1 cellular context compared by ENCODE assay signal in the genomic region with DNA sequence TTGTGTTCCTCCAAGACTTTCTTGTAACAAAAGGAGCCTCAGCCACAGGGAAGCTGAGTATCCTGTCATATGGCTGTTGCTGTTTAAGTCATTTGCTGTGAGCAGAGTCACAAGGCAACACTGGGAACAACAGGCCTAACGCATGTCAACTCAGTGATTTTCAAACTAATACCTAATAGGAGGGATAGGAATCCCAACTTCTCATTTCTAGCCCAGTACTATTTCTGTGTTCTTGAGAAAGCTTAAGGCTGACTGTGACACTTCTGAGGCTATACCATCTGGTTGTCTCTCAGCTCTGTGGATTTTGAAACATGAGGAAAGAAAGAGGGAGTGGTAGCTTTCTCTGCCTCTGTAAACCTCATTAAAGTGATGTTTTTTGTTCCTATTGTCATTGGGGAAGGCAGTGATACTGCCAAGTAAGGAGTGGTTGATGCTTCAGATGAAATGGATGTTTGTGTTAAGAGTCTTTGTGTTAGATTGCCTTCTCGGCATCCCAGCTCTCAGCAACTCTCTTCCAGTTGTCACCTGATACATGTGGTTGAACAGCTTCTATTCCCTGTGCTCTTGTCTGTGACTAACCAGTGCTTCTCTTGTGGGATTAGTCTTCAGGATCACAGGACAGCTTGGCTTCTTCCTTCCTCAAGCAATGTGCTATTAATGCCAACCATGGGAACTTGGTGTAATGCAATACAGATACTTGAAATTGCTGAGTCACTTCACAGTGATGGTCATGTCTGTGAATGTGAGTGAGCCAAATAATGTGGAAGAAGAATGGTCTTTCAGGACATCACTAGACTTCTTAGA.
A peak's percentile ranks its signal among the peaks of the same experiment; 100 is the strongest.
TF ChIP-seq lines count a peak whose summit lies in the region.

No MANE protein-coding gene starts in this region.

TF ChIP-seq in IMR-90, 13 proteins besides CTCF, POLR2A, EP300 and RAD21 (continued from another document):
- TF ChIP-seq, protein P1, sequence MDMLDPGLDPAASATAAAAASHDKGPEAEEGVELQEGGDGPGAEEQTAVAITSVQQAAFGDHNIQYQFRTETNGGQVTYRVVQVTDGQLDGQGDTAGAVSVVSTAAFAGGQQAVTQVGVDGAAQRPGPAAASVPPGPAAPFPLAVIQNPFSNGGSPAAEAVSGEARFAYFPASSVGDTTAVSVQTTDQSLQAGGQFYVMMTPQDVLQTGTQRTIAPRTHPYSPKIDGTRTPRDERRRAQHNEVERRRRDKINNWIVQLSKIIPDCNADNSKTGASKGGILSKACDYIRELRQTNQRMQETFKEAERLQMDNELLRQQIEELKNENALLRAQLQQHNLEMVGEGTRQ (IDR thresholded peaks at IDR 0.05; ENCODE audit: low read depth, low read length): peak; percentile 33; the same call in 1 of the 2 replicates
- TF ChIP-seq MXI1 (IDR thresholded peaks at IDR 0.05; ENCODE audit: borderline replicate concordance, low read depth, low read length) (no peak), RFX5 (IDR thresholded peaks at IDR 0.05; ENCODE audit: low read depth, low read length) (no peak), RCOR1 (IDR thresholded peaks at IDR 0.05; ENCODE audit: insufficient replicate concordance, low read length) (no peak), CHD1 (IDR thresholded peaks at IDR 0.05; ENCODE audit: low read depth, low read length) (no peak), SMC3 (IDR thresholded peaks at IDR 0.05; ENCODE audit: low read depth, low read length) (0 out of 2 replicates have a peak, but pooled peaks have one; percentile 7)
- TF ChIP-seq, protein P2, sequence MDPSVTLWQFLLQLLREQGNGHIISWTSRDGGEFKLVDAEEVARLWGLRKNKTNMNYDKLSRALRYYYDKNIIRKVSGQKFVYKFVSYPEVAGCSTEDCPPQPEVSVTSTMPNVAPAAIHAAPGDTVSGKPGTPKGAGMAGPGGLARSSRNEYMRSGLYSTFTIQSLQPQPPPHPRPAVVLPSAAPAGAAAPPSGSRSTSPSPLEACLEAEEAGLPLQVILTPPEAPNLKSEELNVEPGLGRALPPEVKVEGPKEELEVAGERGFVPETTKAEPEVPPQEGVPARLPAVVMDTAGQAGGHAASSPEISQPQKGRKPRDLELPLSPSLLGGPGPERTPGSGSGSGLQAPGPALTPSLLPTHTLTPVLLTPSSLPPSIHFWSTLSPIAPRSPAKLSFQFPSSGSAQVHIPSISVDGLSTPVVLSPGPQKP (IDR thresholded peaks at IDR 0.05; ENCODE audit: borderline replicate concordance, low read depth, low read length): no peak
